Comparison of ENCODE assay signal across 20 cellular contexts in genomic region chr5:171681667-171682066, GRCh38.
DNase-seq lines count a peak whose midpoint lies in the region; ATAC-seq, FAIRE-seq and TF ChIP-seq lines count a peak whose summit lies in the region.
"Had no signal": no experiment of that assay in that cellular context is flagged by ENCODE, and none has a peak within 500 bp of the region (broad histone marks: within the 10 kb centered on the region; RNA-seq: fewer than 3 reads in every experiment).

No MANE protein-coding gene starts in this region.

- DNase-seq in Right ventricle myocardium inferior (ENCODE audit: missing footprints) (no peak), right atrium auricular region (ENCODE audit: low spot score) (no peak), RKO (ENCODE audit: low spot score) (peak; percentile 1), fibroblast of the aortic adventitia (ENCODE audit: low read depth) (peak; percentile 22), urothelium cell line (ENCODE audit: low spot score) (peak; percentile 21), SKM-1 (lab: John Stamatoyannopoulos, UW; ENCODE audit: unreplicated experiment) (no peak)
- DNase-seq: activated CD4-positive, alpha-beta T cell treated with anti-CD3 and anti-CD28 coated beads, Interleukin-2, amount 50 U/mL, for 4 hours; activated T-cell treated with anti-CD3 and anti-CD28 coated beads, Interleukin-2, amount 50 U/mL, for 4 hours; glutamatergic neuron; immature natural killer cell; NCI-H146; NCI-H345 had no signal

- TF ChIP-seq CTCF in right atrium auricular region (IDR thresholded peaks at IDR 0.05) = no peak
- no peak for TF ChIP-seq CTCF in fibroblast of the aortic adventitia (IDR thresholded peaks at IDR 0.05; ENCODE audit: insufficient read depth, low read length)

- H3K4me3 ChIP-seq in right atrium auricular region (no peak overlapping the region), fibroblast of the aortic adventitia (ENCODE audit: low read depth, low read length) (no peak overlapping the region)
- H3K4me3 ChIP-seq: K562, SJSA1 had no signal

- ATAC-seq in Right ventricle myocardium inferior (peak; percentile 21), HG03565 (IDR thresholded peaks at IDR 0.05; ENCODE audit: unreplicated experiment) (no peak), GM18519 (IDR thresholded peaks at IDR 0.05; ENCODE audit: low FRiP score, unreplicated experiment) (no peak)
- ATAC-seq: activated T-cell treated with anti-CD3 and anti-CD28 coated beads, Interleukin-2, amount 50 U/mL, for 4 hours; K562 had no signal

- no peaks in the 10 kb centered on the region for H3K4me1 ChIP-seq in right atrium auricular region

- no peaks in the 10 kb centered on the region for H3K36me3 ChIP-seq in right atrium auricular region
- H3K36me3 ChIP-seq: neutrophil, SJSA1 had no signal

- no peaks in the 10 kb centered on the region for H3K9me3 ChIP-seq in right atrium auricular region
- H3K9me3 ChIP-seq: neutrophil, SJSA1 had no signal

- intact Hi-C loops in Right ventricle myocardium inferior (cut with DNase I) = no loop called here

- no peaks in the 10 kb centered on the region for H3K27me3 ChIP-seq in right atrium auricular region
- H3K27me3 ChIP-seq: neutrophil, SJSA1 had no signal

- H3K27ac ChIP-seq in right atrium auricular region = no peak overlapping the region
- H3K27ac ChIP-seq: neutrophil, SJSA1 had no signal

- FAIRE-seq in urothelium cell line (lab: Jason Lieb, UNC) = peak; percentile 76
- FAIRE-seq: G401.6, GM12892, K562, TTC549 had no signal

Comparison
In these comparisons a context has a peak if more than half of its experiments do, and no peak if none do; other contexts are left out.
1. DNase-seq: peak in RKO (single experiment), fibroblast of the aortic adventitia (single experiment) and urothelium cell line (single experiment); none in Right ventricle myocardium inferior (single experiment), right atrium auricular region (single experiment) and SKM-1 (single experiment).